In the genomic region with DNA sequence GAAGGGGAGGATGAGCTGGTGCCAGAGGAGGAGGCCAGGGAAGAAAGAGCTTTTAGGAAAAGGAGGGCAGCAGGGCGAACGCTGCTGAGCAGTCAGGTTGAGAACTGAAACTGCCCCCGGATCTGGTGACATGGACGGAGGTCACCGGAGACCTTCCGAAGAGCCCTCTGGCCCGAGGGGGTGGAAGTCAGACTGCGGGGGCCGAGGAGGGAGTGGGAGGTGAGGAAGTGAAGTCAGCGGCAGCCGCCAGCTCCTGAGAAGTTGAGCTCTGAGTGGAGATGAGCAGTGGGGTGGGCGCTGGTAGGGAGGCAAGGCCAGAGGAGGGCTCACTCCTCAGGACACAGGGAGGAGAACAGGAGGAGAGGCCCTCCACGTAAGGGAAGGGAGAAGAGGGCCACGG, we compare ENCODE assay signal across 35 cellular contexts. TPM values are rescaled to one million over a fixed set of nuclear protein-coding genes. Genes with fewer than 3 reads are reported as not detected.
DNase-seq lines count a peak whose midpoint lies in the region; ATAC-seq and TF ChIP-seq lines count a peak whose summit lies in the region.
"Had no signal": no experiment of that assay in that cellular context is flagged by ENCODE, and none has a peak within 500 bp of the region (broad histone marks: within the 10 kb centered on the region; RNA-seq: fewer than 3 reads in every experiment).

No MANE protein-coding gene starts in this region.

- no peaks in the 10 kb centered on the region for H3K36me3 Mint-ChIP-seq in CD14-positive monocyte
- H3K36me3 Mint-ChIP-seq: CD8-positive, alpha-beta T cell; natural killer cell had no signal

- H4K8ac ChIP-seq in IMR-90 (ENCODE audit: low read depth in 2 of 2, low read length in 2 of 2) (no peak overlapping the region; a peak in 1 of 4 replicates), neuronal stem cell (ENCODE audit: low read depth, low read length) (no peak overlapping the region)

- TF ChIP-seq RAD21 in IMR-90 (IDR thresholded peaks at IDR 0.05; ENCODE audit: low read length): no peak

- H4K91ac ChIP-seq in IMR-90 (ENCODE audit: insufficient read depth, low read depth, low read length): no peak overlapping the region; the same call in 1 of the 2 replicates
- H4K91ac ChIP-seq in neuronal stem cell (ENCODE audit: low read depth, low read length, poor library complexity): no peak overlapping the region

- TF ChIP-seq CTCF in CD14-positive monocyte (IDR thresholded peaks at IDR 0.05): no peak
- no peak for TF ChIP-seq CTCF in IMR-90 (conservative IDR thresholded peaks at IDR 0.05; ENCODE audit: low read depth, low read length)
- TF ChIP-seq CTCF in fibroblast of pulmonary artery (IDR thresholded peaks at IDR 0.05; ENCODE audit: low read length, missing control alignments): no peak
- TF ChIP-seq CTCF in dorsolateral prefrontal cortex (IDR thresholded peaks at IDR 0.05 in 54 of 56, conservative IDR thresholded peaks at IDR 0.05 in 2 of 56; ENCODE audit: low read depth in 1 of 56, partially characterized antibody in 56 of 56): no peak

- DNase-seq in CD14-positive monocyte (ENCODE audit: low spot score) (no peak), IMR-90 (no peak), fibroblast of pulmonary artery (ENCODE audit: low read depth) (peak; percentile 24), neuronal stem cell (ENCODE audit: low spot score) (no peak), superior temporal gyrus (ENCODE audit: extremely low spot score) (no peak), germinal center (ENCODE audit: low spot score) (no peak), dorsolateral prefrontal cortex (no peak)
- DNase-seq: activated CD4-positive, alpha-beta T cell treated with anti-CD3 and anti-CD28 coated beads for 48 hours; activated gamma-delta T cell treated with Interleukin-2 at 50 U/mL for 16 hours; activated T-cell treated with anti-CD3 and anti-CD28 coated beads, Interleukin-2, amount 50 U/mL, for 1 hour; caudate nucleus; CD8-positive, alpha-beta T cell; DMS 273 treated with DMSO at 0.1 percent for 48 hours; endodermal cell; foreskin fibroblast; heart right ventricle; Karpas-422; kidney; natural killer cell; NCI-H1436; NCI-H2081; NCI-H2227 treated with DMSO at 0.1 percent for 48 hours; NCI-H526 treated with DMSO at 0.1 percent for 48 hours; NK-92 treated with Interleukin-12 subunit alpha and Interleukin-12 subunit beta, amount 100 ng/mL, for 24 hours; pancreas; PC-3; retina; SHP77 treated with DMSO at 0.1 percent for 48 hours; tibial artery had no signal

- H3K27me3 ChIP-seq in IMR-90 (ENCODE audit: control insufficient read depth, insufficient read depth, low read length): peaks cover 8% of the 10 kb centered on the region; the same call in 1 of the 2 replicates
- peaks cover 0 to 24% (median 0%) of the 10 kb centered on the region in 3 experiments for H3K27me3 ChIP-seq in neuronal stem cell (ENCODE audit: control insufficient read depth in 3 of 3, insufficient read depth in 3 of 3, low read depth in 1 of 3, low read length in 3 of 3)
- no peaks in the 10 kb centered on the region for H3K27me3 ChIP-seq in dorsolateral prefrontal cortex
- H3K27me3 ChIP-seq: heart right ventricle, pancreas, tibial artery had no signal

- H3K4me1 ChIP-seq in IMR-90 (ENCODE audit: control insufficient read depth, insufficient read depth, low read length): peaks cover 3% of the 10 kb centered on the region; the same call in 1 of the 2 replicates
- H3K4me1 ChIP-seq in neuronal stem cell (ENCODE audit: control insufficient read depth in 2 of 2, insufficient read depth in 1 of 2, low read depth in 1 of 2, low read length in 2 of 2): peaks cover 0 to 4% of the 10 kb centered on the region in 2 donors
- H3K4me1 ChIP-seq: HAP-1, pancreas, tibial artery had no signal

- peak overlapping the region in 1 of 2 donors; percentile 24 for H3K4me3 Mint-ChIP-seq in CD14-positive monocyte
- H3K4me3 Mint-ChIP-seq: CD8-positive, alpha-beta T cell; endodermal cell; natural killer cell; stimulated activated naive CD8-positive, alpha-beta T cell treated with anti-CD3 and anti-CD28 coated beads, Interleukin-15, Interleukin-2, amounts not matched to agents 100 ng/mL and 50 ng/mL, for 24 hours; T-helper 2 cell treated with Interferon-gamma antibody and Interleukin-4, amounts not matched to agents 5 μg/mL and 100 μg/mL, for 36 hours had no signal

- TF ChIP-seq POLR2A in IMR-90 (IDR thresholded peaks at IDR 0.05; ENCODE audit: low read depth, low read length): no peak

- H3K18ac ChIP-seq in IMR-90 (ENCODE audit: low read depth, low read length) (no peak overlapping the region), neuronal stem cell (ENCODE audit: low read length) (no peak overlapping the region)

- H3K27ac ChIP-seq in IMR-90 (ENCODE audit: insufficient read depth, low read length) (no peak overlapping the region), neuronal stem cell (replicated peaks; ENCODE audit: low read length) (no peak overlapping the region), dorsolateral prefrontal cortex (no peak overlapping the region)
- H3K27ac ChIP-seq: heart right ventricle, pancreas, skin epidermis, tibial artery had no signal

- H3K36me3 ChIP-seq in IMR-90 (ENCODE audit: control insufficient read depth, insufficient read depth, low read length): no peaks in the 10 kb centered on the region
- H3K36me3 ChIP-seq in neuronal stem cell (replicated peaks in 1 of 2; ENCODE audit: control insufficient read depth in 2 of 2, insufficient read depth in 2 of 2, low read length in 2 of 2): peaks cover 0 to 1% of the 10 kb centered on the region in 2 donors
- H3K36me3 ChIP-seq: HAP-1, heart right ventricle, pancreas, tibial artery had no signal

- no peak overlapping the region; the same call in 2 of the 3 replicates for H2BK15ac ChIP-seq in IMR-90 (ENCODE audit: low read depth, low read length)
- no peak overlapping the region for H2BK15ac ChIP-seq in neuronal stem cell (ENCODE audit: low read length)

- H3K27me3 Mint-ChIP-seq in CD14-positive monocyte (ENCODE audit: low read depth in 3 of 3): peaks cover 10 to 14% (median 12%) of the 10 kb centered on the region in 3 donors
- H3K27me3 Mint-ChIP-seq: stimulated activated naive CD8-positive, alpha-beta T cell treated with anti-CD3 and anti-CD28 coated beads, Interleukin-15, Interleukin-2, amounts not matched to agents 100 ng/mL and 50 ng/mL, for 24 hours had no signal

- in situ Hi-C loops in IMR-90 (cut with MboI; ENCODE audit: low sequenced_read_pairs): loop anchor here (10.0 kb wide), 1 partner anchor 475 kb away; no protein-coding TSS in a partner anchor

- no peaks in the 10 kb centered on the region for H4K20me1 ChIP-seq in IMR-90 (ENCODE audit: insufficient read depth, low read length)

- H2AK9ac ChIP-seq in IMR-90 (replicated peaks; ENCODE audit: low read depth, low read length, poor library complexity): no peak overlapping the region

- peak overlapping the region in 5 of 7 donors; percentile 28 to 66 (median 55) for H3K27ac Mint-ChIP-seq in CD14-positive monocyte
- H3K27ac Mint-ChIP-seq: CD8-positive, alpha-beta T cell; endodermal cell; natural killer cell; stimulated activated naive CD8-positive, alpha-beta T cell treated with anti-CD3 and anti-CD28 coated beads, Interleukin-15, Interleukin-2, amounts not matched to agents 100 ng/mL and 50 ng/mL, for 24 hours; T-helper 2 cell treated with Interferon-gamma antibody and Interleukin-4, amounts not matched to agents 5 μg/mL and 100 μg/mL, for 36 hours had no signal

- no peak overlapping the region for H3K56ac ChIP-seq in IMR-90 (ENCODE audit: extremely low read depth, insufficient read depth, low read length)

- H2AK5ac ChIP-seq in IMR-90 (ENCODE audit: low read depth, low read length) (peak overlapping the region; percentile 69; the same call in 1 of the 2 replicates), neuronal stem cell (ENCODE audit: low read depth, low read length) (no peak overlapping the region)

- no peak overlapping the region for H3K9ac ChIP-seq in IMR-90 (ENCODE audit: low read depth, low read length)
- H3K9ac ChIP-seq in neuronal stem cell (ENCODE audit: low read depth, low read length, poor library complexity): no peak overlapping the region

- H2BK5ac ChIP-seq in IMR-90 (ENCODE audit: low read depth, low read length, poor library complexity, severe bottlenecking) (no peak overlapping the region), neuronal stem cell (ENCODE audit: low read length) (no peak overlapping the region)

- H3K9me3 ChIP-seq in IMR-90 (ENCODE audit: control insufficient read depth, insufficient read depth, low read length) (peaks cover 4% of the 10 kb centered on the region), neuronal stem cell (replicated peaks in 1 of 2; ENCODE audit: control insufficient read depth in 2 of 2, insufficient read depth in 1 of 2, low read depth in 1 of 2, low read length in 2 of 2) (peaks cover 0 to 3% of the 10 kb centered on the region in 2 donors)
- H3K9me3 ChIP-seq: HAP-1, mucosa of descending colon, pancreas, tibial artery had no signal

- dilution Hi-C loops in IMR-90 (cut with HindIII; ENCODE audit: low sequenced_read_pairs, unreplicated experiment): no loop called here

- intact Hi-C loops in CD14-positive monocyte (cut with micrococcal nuclease) (loop anchor here in 1 of 2 donors (10.0 kb wide), 1 partner anchor 485 kb away; a partner anchor contains a TSS), IMR-90 (cut with micrococcal nuclease) (loop anchor here (10.0 kb wide), 1 partner anchor 485 kb away; a partner anchor contains a TSS), dorsolateral prefrontal cortex (cut with DNase I) (loop anchor here in 1 of 2 donors (10.0 kb wide), 1 partner anchor 485 kb away; a partner anchor contains a TSS)

- H3K23ac ChIP-seq in IMR-90 (ENCODE audit: low read depth, low read length) (no peak overlapping the region), neuronal stem cell (ENCODE audit: low read depth, low read length, poor library complexity) (no peak overlapping the region)

- no TSS peak for BruUV-seq in IMR-90 (replicated peaks; lab: Mats Ljungman, UMichigan)

- H4K5ac ChIP-seq in IMR-90 (ENCODE audit: low read depth, low read length): no peak overlapping the region

- no peak overlapping the region for H2BK12ac ChIP-seq in neuronal stem cell (ENCODE audit: low read length)

- ATAC-seq in IMR-90 (ENCODE audit: low read depth): no peak
- no peak for ATAC-seq in HG02970 (IDR thresholded peaks at IDR 0.05; ENCODE audit: low FRiP score, unreplicated experiment)
- ATAC-seq: CD8-positive, alpha-beta T cell; mucosa of descending colon; natural killer cell; pancreas; PC-3 had no signal

- WGBS in IMR-90 (ENCODE audit: extremely low coverage in 2 of 2, insufficient read length in 1 of 2), 2 experiments: 83% methylated on average over 3 of the region's 14 CpGs; no CpG with 5 or more reads in 1 of the 2 experiments
- WGBS in neuronal stem cell (ENCODE audit: extremely low coverage in 2 of 2, insufficient read length in 2 of 2, insufficient replicate concordance in 1 of 2), 2 donors: no CpG with 5 or more reads among the region's 14 CpGs

- H3K4me3 ChIP-seq in IMR-90 (ENCODE audit: insufficient read depth, low read depth, low read length) (no peak overlapping the region), fibroblast of pulmonary artery (replicated peaks; ENCODE audit: low read depth, low read length) (no peak overlapping the region), neuronal stem cell (ENCODE audit: low read length in 2 of 2) (no peak overlapping the region), dorsolateral prefrontal cortex (no peak overlapping the region)
- H3K4me3 ChIP-seq: HAP-1, heart right ventricle, mucosa of descending colon, pancreas, skin epidermis, tibial artery had no signal

- H2AFZ ChIP-seq in IMR-90 (replicated peaks; ENCODE audit: low read length, poor library complexity) (no peak overlapping the region), neuronal stem cell (ENCODE audit: low read length) (peak overlapping the region; percentile 64)

- H3K79me1 ChIP-seq in IMR-90 (ENCODE audit: low read depth in 1 of 2, low read length in 2 of 2): no peaks in the 10 kb centered on the region
- no peaks in the 10 kb centered on the region for H3K79me1 ChIP-seq in neuronal stem cell (ENCODE audit: low read depth, low read length)

- CTCF ChIA-PET in IMR-90 (lab: Yijun Ruan, JAX): interaction anchor here (1.2 kb wide), 1 partner anchor 9 kb away, joined by 7 read pairs; no protein-coding TSS in a partner anchor

- peaks cover 0 to 4% (median 0%) of the 10 kb centered on the region in 7 donors for H3K9me3 Mint-ChIP-seq in CD14-positive monocyte
- H3K9me3 Mint-ChIP-seq: CD8-positive, alpha-beta T cell; natural killer cell; stimulated activated naive CD8-positive, alpha-beta T cell treated with anti-CD3 and anti-CD28 coated beads, Interleukin-15, Interleukin-2, amounts not matched to agents 100 ng/mL and 50 ng/mL, for 24 hours; T-helper 2 cell treated with Interferon-gamma antibody and Interleukin-4, amounts not matched to agents 5 μg/mL and 100 μg/mL, for 36 hours had no signal

- POLR2A ChIA-PET in IMR-90 (lab: Charles Lee; ENCODE audit: unreplicated experiment): no interaction called here

- no peak overlapping the region for H2BK20ac ChIP-seq in IMR-90 (ENCODE audit: low read depth, low read length)

- no peaks in the 10 kb centered on the region for H3K9me1 ChIP-seq in IMR-90 (ENCODE audit: insufficient read depth, low read length)

- H3K4ac ChIP-seq in IMR-90 (ENCODE audit: low read depth, low read length) (no peak overlapping the region), neuronal stem cell (ENCODE audit: low read length) (peak overlapping the region; percentile 78)

- H3K4me1 Mint-ChIP-seq in CD14-positive monocyte: peaks cover 34% of the 10 kb centered on the region
- H3K4me1 Mint-ChIP-seq: endodermal cell had no signal

- H3K4me2 ChIP-seq in IMR-90 (ENCODE audit: low read depth, low read length): no peak overlapping the region
- H3K4me2 ChIP-seq in neuronal stem cell (ENCODE audit: insufficient read depth, low read length, poor library complexity, severe bottlenecking): no peak overlapping the region

- H3K14ac ChIP-seq in IMR-90 (replicated peaks; ENCODE audit: low read depth, low read length): no peak overlapping the region
- no peak overlapping the region for H3K14ac ChIP-seq in neuronal stem cell (ENCODE audit: low read length)

- H2BK120ac ChIP-seq in IMR-90 (ENCODE audit: low read depth, low read length) (peak overlapping the region; percentile 32; the same call in 1 of the 2 replicates), neuronal stem cell (ENCODE audit: low read depth, low read length) (no peak overlapping the region)

RNA-seq across cellular contexts. Expression of a gene that starts 18.8 kb away (rescaled TPM):
- not detected for polyA plus RNA-seq in CD14-positive monocyte
- total RNA-seq in IMR-90 (2012; rRNA removed): 4.2 and 5.2 TPM in 2 replicates
- 13.0 and 13.7 TPM in 2 replicates for polyA plus RNA-seq in IMR-90 (2012; rRNA removed)
- polyA plus RNA-seq in IMR-90 (2012; cell fraction: cytosol; rRNA removed): 10.9 and 20.1 TPM in 2 replicates
- 8.8 and 12.9 TPM in 2 replicates for polyA plus RNA-seq in IMR-90 (2012; cell fraction: nucleus; rRNA removed; ENCODE audit: low replicate concordance)
- 0.91 TPM for polyA plus RNA-seq in neuronal stem cell (2013, experiment 1 of 2)
- 1.1 TPM for polyA plus RNA-seq in neuronal stem cell (2013, experiment 2 of 2)
- total RNA-seq in dorsolateral prefrontal cortex: 10 to 100 TPM in 113 of 120 experiments, 1 to 10 TPM in 7; 8.2 to 56.1 (median 22.8) TPM
- total RNA-seq: PC-3 had no signal
